8 cellular contexts compared by ENCODE assay signal in genomic region chr20:17557675-17558006, GRCh38. TPM values are rescaled to one million over a fixed set of nuclear protein-coding genes. Genes with fewer than 3 reads are reported as not detected.
A peak's percentile ranks its signal among the peaks of the same experiment; 100 is the strongest.
DNase-seq lines count a peak whose midpoint lies in the region; ATAC-seq and TF ChIP-seq lines count a peak whose summit lies in the region.

No MANE protein-coding gene starts in this region.

- H3K36me3 ChIP-seq in duodenal mucosa (ENCODE audit: control insufficient read depth in 1 of 2, insufficient read depth in 2 of 2, low read length in 2 of 2) (no peaks in the 10 kb centered on the region), ovary (no peaks in the 10 kb centered on the region)

- 29 to 34% (median 30%) methylated on average over 3 of the region's 3 CpGs for WGBS in ovary, 3 donors

- H3K27me3 ChIP-seq in duodenal mucosa (ENCODE audit: control insufficient read depth in 1 of 2, insufficient read depth in 2 of 2, low read length in 2 of 2) (peaks cover 0 to 2% of the 10 kb centered on the region in 2 donors), ovary (no peaks in the 10 kb centered on the region)

- TF ChIP-seq CTCF in ovary (IDR thresholded peaks at IDR 0.05) = no peak

- H3K27ac ChIP-seq in duodenal mucosa (ENCODE audit: low read depth, low read length) (peak overlapping the region; percentile 46), ovary (peak overlapping the region; percentile 68 to 69)

- H3K9ac ChIP-seq in duodenal mucosa (ENCODE audit: low read depth in 1 of 2, low read length in 2 of 2) = no peak overlapping the region

- intact Hi-C loops in ovary (cut with DNase I) = no loop called here

- TF ChIP-seq POLR2A in ovary (IDR thresholded peaks at IDR 0.05) = no peak

- in situ Hi-C loops in Caki2 (cut with HindIII; ENCODE audit: low pct_unique_long_range_greater_than_20kb, low sequenced_read_pairs) = no loop called here

- peak; percentile 62 for DNase-seq in Caki2 (ENCODE audit: low read depth)
- peak; percentile 33 for DNase-seq in NCI-H2196 treated with DMSO at 0.1 percent for 48 hours (lab: John Stamatoyannopoulos, UW; ENCODE audit: unreplicated experiment)
- no peak for DNase-seq in ovary
- DNase-seq in COR-L47 (lab: John Stamatoyannopoulos, UW) = no peak
- DNase-seq in 8988T = no peak

- H3K4me1 ChIP-seq in duodenal mucosa (ENCODE audit: control insufficient read depth in 1 of 2, insufficient read depth in 2 of 2, low read length in 2 of 2) (peaks cover 15% of the 10 kb centered on the region in 2 donors), ovary (ENCODE audit: insufficient read depth) (peaks cover 9% of the 10 kb centered on the region)

- H3K4me3 ChIP-seq in duodenal mucosa (ENCODE audit: low read depth in 1 of 2, low read length in 2 of 2) (peak overlapping the region in 1 of 2 donors; percentile 17), ovary (no peak overlapping the region)

- ATAC-seq in HG02763 (IDR thresholded peaks at IDR 0.05; ENCODE audit: unreplicated experiment) (no peak), HG03571 (IDR thresholded peaks at IDR 0.05; ENCODE audit: unreplicated experiment) (no peak)

- no peak for TF ChIP-seq EP300 in ovary (IDR thresholded peaks at IDR 0.05)

- no peaks in the 10 kb centered on the region for H3K9me3 ChIP-seq in duodenal mucosa (ENCODE audit: control insufficient read depth in 1 of 2, low read length in 2 of 2)
- H3K9me3 ChIP-seq in ovary = no peaks in the 10 kb centered on the region

RNA-seq across cellular contexts. Expression of gene DSTN, which starts 12.2 kb away (rescaled TPM):
- total RNA-seq in Caki2 (2014; rRNA removed; shearing (Covaris generic); ENCODE audit: low replicate concordance) = 935 and 1,047 TPM in 2 replicates
- 100 to 1,000 TPM; 162 to 429 (median 299) TPM for total RNA-seq in ovary
- 1,000 to 10,000 TPM in 1 of 2 donors, 100 to 1,000 TPM in 1; 404 to 1,033 TPM for polyA plus RNA-seq in ovary

RNA-seq across cellular contexts. Expression of gene BFSP1, which starts 26.5 kb away (rescaled TPM):
- total RNA-seq in Caki2 (2014; rRNA removed; shearing (Covaris generic); ENCODE audit: low replicate concordance) = 26.7 and 37.0 TPM in 2 replicates
- total RNA-seq in ovary = 1 to 10 TPM in 6 of 7 donors, under 1 TPM in 1; 0.92 to 4.9 (median 1.3) TPM
- polyA plus RNA-seq in ovary = 1 to 10 TPM; 1.5 to 4.1 TPM

Comparison
In these comparisons a context has a peak if more than half of its experiments do, and no peak if none do; other contexts are left out.
1. DNase-seq: peak in Caki2 (single experiment) and NCI-H2196 treated with DMSO at 0.1 percent for 48 hours (single experiment); none in ovary (0 of 5), COR-L47 (single experiment) and 8988T (single experiment).